In genomic region chr2:16173893-16174692, GRCh38 we compare ENCODE assay signal across 1 cellular context.
TF ChIP-seq lines count a peak whose summit lies in the region.

No MANE protein-coding gene starts in this region.

TF ChIP-seq in GM23338, 12 proteins besides CTCF, POLR2A, EP300 and RAD21 (continued from another document):
- TF ChIP-seq ZNF462 (CRISPR knock-in tag; IDR thresholded peaks at IDR 0.05) = no peak
- TF ChIP-seq CREB1 (CRISPR knock-in tag; IDR thresholded peaks at IDR 0.05; ENCODE audit: low read depth) = no peak
